8 cellular contexts compared by ENCODE assay signal in genomic region chr13:19860884-19861655, GRCh38. TPM values are rescaled to one million over a fixed set of nuclear protein-coding genes. Genes with fewer than 3 reads are reported as not detected.
DNase-seq lines count a peak whose midpoint lies in the region; ATAC-seq and TF ChIP-seq lines count a peak whose summit lies in the region.

No MANE protein-coding gene starts in this region.

- peaks cover 52% of the 10 kb centered on the region for H3K36me3 Mint-ChIP-seq in brain
- no peaks in the 10 kb centered on the region for H3K36me3 Mint-ChIP-seq in naive B cell

- DNase-seq in COLO829 (ENCODE audit: low spot score) (peak; percentile 51), M059J (ENCODE audit: low read depth) (peak; percentile 92), naive B cell (no peak), DMS114 treated with DMSO at 0.1 percent for 48 hours (lab: John Stamatoyannopoulos, UW; ENCODE audit: unreplicated experiment) (no peak), GM03348 (ENCODE audit: low spot score) (no peak), NK-92 (lab: John Stamatoyannopoulos, UW; ENCODE audit: unreplicated experiment) (no peak), DMS 273 (lab: John Stamatoyannopoulos, UW; ENCODE audit: unreplicated experiment) (no peak)

- peaks cover 6% of the 10 kb centered on the region for H3K27me3 Mint-ChIP-seq in brain
- H3K27me3 Mint-ChIP-seq in naive B cell: no peaks in the 10 kb centered on the region

- no peak for TF ChIP-seq CTCF in brain (conservative IDR thresholded peaks at IDR 0.05)

- H3K4me3 Mint-ChIP-seq in brain: peak overlapping the region; percentile 95 to 99 (median 98)
- H3K4me3 Mint-ChIP-seq in naive B cell: peak overlapping the region in 6 of 8 donors; percentile 30 to 98 (median 96)

- H3K4me1 Mint-ChIP-seq in brain (peaks cover 51% of the 10 kb centered on the region), naive B cell (peaks cover 22 to 53% (median 30%) of the 10 kb centered on the region in 3 donors)

- H3K27ac Mint-ChIP-seq in brain (peak overlapping the region; percentile 98 to 100 (median 98)), naive B cell (peak overlapping the region in 4 of 6 donors; percentile 34 to 94 (median 71))

- no peak for ATAC-seq in naive B cell (ENCODE audit: low read depth in 2 of 2)

- H3K9me3 Mint-ChIP-seq in brain (peaks cover 0 to 8% (median 6%) of the 10 kb centered on the region in 5 experiments), naive B cell (no peaks in the 10 kb centered on the region)

RNA-seq across cellular contexts. Expression of gene ZMYM5, which starts 2.4 kb away (rescaled TPM):
- total RNA-seq in M059J (2014; rRNA removed; shearing (Covaris generic)): 10.2 and 13.4 TPM in 2 replicates
- polyA plus RNA-seq in brain (ENCODE audit: insufficient read depth, low read depth, low replicate concordance) (1.7 TPM), naive B cell (ENCODE audit: low read depth in 6 of 6) (10 to 100 TPM; 23.4 to 32.8 (median 29.2) TPM)

Comparison
In these comparisons a context has a peak if more than half of its experiments do, and no peak if none do; other contexts are left out.
1. DNase-seq: peak in COLO829 (single experiment) and M059J (single experiment); none in naive B cell (single experiment), DMS114 treated with DMSO at 0.1 percent for 48 hours (single experiment), GM03348 (single experiment), NK-92 (single experiment) and DMS 273 (single experiment).